ENCODE assay signal across 20 cellular contexts in the genomic region with DNA sequence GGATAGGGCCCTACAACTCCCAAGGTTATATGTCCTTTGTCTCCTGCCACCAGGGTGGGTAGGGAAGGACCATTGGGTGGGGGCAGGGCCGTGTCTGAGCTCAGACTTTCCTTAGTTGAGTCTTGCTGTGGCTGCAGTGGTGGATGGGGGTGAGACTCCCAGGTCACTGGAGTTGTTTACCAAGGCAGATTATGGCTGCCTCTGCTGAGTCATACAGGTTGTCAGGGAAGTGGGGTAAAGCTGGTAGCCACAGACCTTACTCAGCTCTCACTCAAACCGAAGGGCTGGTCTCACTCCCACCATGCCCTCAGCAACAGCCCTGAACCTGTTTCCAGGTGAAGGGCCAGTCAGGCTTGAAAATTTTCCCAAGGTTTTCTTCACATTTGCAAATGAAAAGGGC. TPM values are rescaled to one million over a fixed set of nuclear protein-coding genes. Genes with fewer than 3 reads are reported as not detected.
A peak's percentile ranks its signal among the peaks of the same experiment; 100 is the strongest.
DNase-seq lines count a peak whose midpoint lies in the region; ATAC-seq and TF ChIP-seq lines count a peak whose summit lies in the region.
"Had no signal": no experiment of that assay in that cellular context is flagged by ENCODE, and none has a peak within 500 bp of the region (broad histone marks: within the 10 kb centered on the region; RNA-seq: fewer than 3 reads in every experiment).

No MANE protein-coding gene starts in this region.

- H2AK5ac ChIP-seq in mesendoderm (ENCODE audit: low read length) (no peak overlapping the region), mesenchymal stem cell (ENCODE audit: low read length, severe bottlenecking) (no peak overlapping the region)

- no peak overlapping the region for H3K4ac ChIP-seq in mesendoderm (ENCODE audit: low read depth, low read length)
- no peak overlapping the region for H3K4ac ChIP-seq in mesenchymal stem cell (ENCODE audit: low read depth in 1 of 2, low read length in 2 of 2)

- POLR2A ChIA-PET in activated CD8-positive, alpha-beta T cell treated with anti-CD3 and anti-CD28 coated beads, Interleukin-2, amount 10 ng/mL, durations not matched to agents 7 days and 5 days (lab: Charles Lee): no interaction called here

- H3K9me3 ChIP-seq in testis (no peaks in the 10 kb centered on the region), mesenchymal stem cell (ENCODE audit: control insufficient read depth, low read length) (peaks cover 27% of the 10 kb centered on the region)
- H3K9me3 ChIP-seq: Peyer's patch had no signal

- H4K5ac ChIP-seq in mesendoderm (ENCODE audit: low read length): no peak overlapping the region

- H2BK5ac ChIP-seq in mesendoderm (ENCODE audit: low read length) (no peak overlapping the region), mesenchymal stem cell (ENCODE audit: low read depth, low read length, poor library complexity, severe bottlenecking) (no peak overlapping the region)

- H2BK120ac ChIP-seq in mesendoderm (ENCODE audit: low read depth, low read length) (peak overlapping the region; percentile 12), mesenchymal stem cell (ENCODE audit: low read depth, low read length) (no peak overlapping the region)

- peak; percentile 4 for DNase-seq in activated T-cell treated with anti-CD3 and anti-CD28 coated beads for 48 hours (ENCODE audit: low read depth)
- no peak for DNase-seq in activated T-cell treated with anti-CD3 and anti-CD28 coated beads, Interleukin-2, amount 50 U/mL, for 24 hours
- peak; percentile 10 for DNase-seq in HT-29 (ENCODE audit: low spot score)
- DNase-seq in activated CD8-positive, alpha-beta T cell treated with anti-CD3 and anti-CD28 coated beads, Interleukin-2, amount 10 ng/mL, durations not matched to agents 7 days and 5 days: peak; percentile 20
- DNase-seq in mesendoderm: peak; percentile 23
- no peak for DNase-seq in testis
- DNase-seq in mesenchymal stem cell: no peak
- DNase-seq: activated B cell treated with CpG ODN at 0.5 μM for 24 hours; activated gamma-delta T cell treated with Interleukin-2 at 50 U/mL for 16 hours; CD8-positive, alpha-beta memory T cell; Kasumi-1; NCI-H1930; NCI-H510A treated with DMSO at 0.1 percent for 48 hours; Peyer's patch; stimulated activated naive CD4-positive, alpha-beta T cell treated with Interleukin-2 at 50 U/mL for 16 hours; SW 1271 had no signal

- H2BK15ac ChIP-seq in mesendoderm (replicated peaks; ENCODE audit: low read depth): no peak overlapping the region
- H2BK15ac ChIP-seq in mesenchymal stem cell (ENCODE audit: low read depth, poor library complexity, severe bottlenecking): no peak overlapping the region

- CTCF ChIA-PET in activated CD8-positive, alpha-beta T cell treated with anti-CD3 and anti-CD28 coated beads, Interleukin-2, amount 10 ng/mL, durations not matched to agents 7 days and 5 days (lab: Charles Lee): no interaction called here

- TF ChIP-seq POLR2A in testis (IDR thresholded peaks at IDR 0.05): no peak

- no peak overlapping the region for H2AFZ ChIP-seq in mesenchymal stem cell (ENCODE audit: low read depth, low read length)

- H3K4me2 ChIP-seq in mesendoderm (ENCODE audit: low read length): no peak overlapping the region
- no peak overlapping the region for H3K4me2 ChIP-seq in mesenchymal stem cell (ENCODE audit: low read length, poor library complexity, severe bottlenecking)

- H3K27me3 ChIP-seq in mesendoderm (ENCODE audit: insufficient read depth, low read length, poor library complexity): no peaks in the 10 kb centered on the region
- H3K27me3 ChIP-seq in testis: no peaks in the 10 kb centered on the region
- H3K27me3 ChIP-seq in mesenchymal stem cell (ENCODE audit: control insufficient read depth in 1 of 2, insufficient read depth in 1 of 2, low read length in 2 of 2): peaks cover 0 to 8% of the 10 kb centered on the region in 2 experiments
- H3K27me3 ChIP-seq: Peyer's patch, right atrium auricular region had no signal

- no CpG with 5 or more reads among the region's 2 CpGs for WGBS in mesendoderm (ENCODE audit: extremely low coverage, insufficient coverage, low lambda C conversion rate)
- 50% methylated on average over 2 of the region's 2 CpGs; no CpG with 5 or more reads in 1 of the 2 donors for WGBS in testis, 2 donors
- WGBS in mesenchymal stem cell: 71% methylated on average over 1 of the region's 2 CpGs

- no peak for TF ChIP-seq CTCF in testis (IDR thresholded peaks at IDR 0.05)

- no peak for ATAC-seq in activated CD8-positive, alpha-beta T cell treated with anti-CD3 and anti-CD28 coated beads, Interleukin-2, amount 10 ng/mL, durations not matched to agents 7 days and 5 days
- ATAC-seq in HG02852 (IDR thresholded peaks at IDR 0.05; ENCODE audit: unreplicated experiment): no peak

- H3K23ac ChIP-seq in mesendoderm (ENCODE audit: low read length) (no peak overlapping the region), mesenchymal stem cell (ENCODE audit: low read length in 2 of 2) (no peak overlapping the region)

- H3K27ac Mint-ChIP-seq in activated T-cell treated with anti-CD3 and anti-CD28 coated beads, Interleukin-2, amount 50 U/mL, for 24 hours: no peak overlapping the region
- H3K27ac Mint-ChIP-seq in activated CD8-positive, alpha-beta T cell treated with anti-CD3 and anti-CD28 coated beads, Interleukin-2, amount 10 ng/mL, durations not matched to agents 7 days and 5 days: no peak overlapping the region
- H3K27ac Mint-ChIP-seq: activated B cell treated with CpG ODN at 0.5 μM for 24 hours had no signal

- H3K36me3 ChIP-seq in mesendoderm (ENCODE audit: control insufficient read depth, insufficient read depth, low read length) (no peaks in the 10 kb centered on the region), testis (ENCODE audit: low read depth, missing control alignments) (no peaks in the 10 kb centered on the region), mesenchymal stem cell (ENCODE audit: control insufficient read depth in 1 of 2, insufficient read depth in 2 of 2, low read depth in 1 of 2, low read length in 2 of 2) (no peaks in the 10 kb centered on the region)
- H3K36me3 ChIP-seq: Peyer's patch, right atrium auricular region had no signal

- peaks cover 7% of the 10 kb centered on the region for H3K36me3 Mint-ChIP-seq in activated T-cell treated with anti-CD3 and anti-CD28 coated beads, Interleukin-2, amount 50 U/mL, for 24 hours (ENCODE audit: low read depth)
- peaks cover 5% of the 10 kb centered on the region for H3K36me3 Mint-ChIP-seq in activated CD8-positive, alpha-beta T cell treated with anti-CD3 and anti-CD28 coated beads, Interleukin-2, amount 10 ng/mL, durations not matched to agents 7 days and 5 days (ENCODE audit: low read depth)

- H3K79me2 ChIP-seq in mesendoderm (ENCODE audit: control insufficient read depth, insufficient read depth, low read length): no peaks in the 10 kb centered on the region

- H3K18ac ChIP-seq in mesendoderm (ENCODE audit: low read length): no peak overlapping the region
- no peak overlapping the region for H3K18ac ChIP-seq in mesenchymal stem cell (ENCODE audit: low read depth in 1 of 2, low read length in 2 of 2)

- H3K9me3 Mint-ChIP-seq in activated T-cell treated with anti-CD3 and anti-CD28 coated beads, Interleukin-2, amount 50 U/mL, for 24 hours: no peaks in the 10 kb centered on the region
- no peaks in the 10 kb centered on the region for H3K9me3 Mint-ChIP-seq in activated CD8-positive, alpha-beta T cell treated with anti-CD3 and anti-CD28 coated beads, Interleukin-2, amount 10 ng/mL, durations not matched to agents 7 days and 5 days (ENCODE audit: insufficient read depth)

- H3K79me1 ChIP-seq in mesendoderm (ENCODE audit: low read length) (no peaks in the 10 kb centered on the region), mesenchymal stem cell (replicated peaks; ENCODE audit: low read length, poor library complexity, severe bottlenecking) (no peaks in the 10 kb centered on the region)

- no peaks in the 10 kb centered on the region for H3K4me1 Mint-ChIP-seq in activated T-cell treated with anti-CD3 and anti-CD28 coated beads, Interleukin-2, amount 50 U/mL, for 24 hours (ENCODE audit: low read depth)
- H3K4me1 Mint-ChIP-seq in activated CD8-positive, alpha-beta T cell treated with anti-CD3 and anti-CD28 coated beads, Interleukin-2, amount 10 ng/mL, durations not matched to agents 7 days and 5 days (ENCODE audit: low read depth): peaks cover 5% of the 10 kb centered on the region
- H3K4me1 Mint-ChIP-seq: activated B cell treated with CpG ODN at 0.5 μM for 24 hours; CD8-positive, alpha-beta memory T cell; neural crest cell had no signal

- no peak overlapping the region for H3K56ac ChIP-seq in mesendoderm (ENCODE audit: low read length)

- H4K91ac ChIP-seq in mesenchymal stem cell (ENCODE audit: low read length): no peak overlapping the region

- H3K4me3 ChIP-seq in mesendoderm (ENCODE audit: low read length) (no peak overlapping the region), testis (no peak overlapping the region), mesenchymal stem cell (ENCODE audit: insufficient read depth in 1 of 2, low read depth in 1 of 2, low read length in 2 of 2) (no peak overlapping the region)
- H3K4me3 ChIP-seq: lung, Peyer's patch, right atrium auricular region had no signal

- intact Hi-C loops in testis (cut with DNase I; ENCODE audit: low total_unique reads): no loop called here

- H3K4me1 ChIP-seq in mesendoderm (ENCODE audit: control insufficient read depth, low read depth, low read length) (no peaks in the 10 kb centered on the region), testis (no peaks in the 10 kb centered on the region), mesenchymal stem cell (ENCODE audit: control insufficient read depth, insufficient read depth, low read depth, low read length) (no peaks in the 10 kb centered on the region)
- H3K4me1 ChIP-seq: Peyer's patch, right atrium auricular region had no signal

- no peak overlapping the region for H3K4me3 Mint-ChIP-seq in activated T-cell treated with anti-CD3 and anti-CD28 coated beads, Interleukin-2, amount 50 U/mL, for 24 hours
- H3K4me3 Mint-ChIP-seq in activated CD8-positive, alpha-beta T cell treated with anti-CD3 and anti-CD28 coated beads, Interleukin-2, amount 10 ng/mL, durations not matched to agents 7 days and 5 days: no peak overlapping the region
- H3K4me3 Mint-ChIP-seq: activated B cell treated with CpG ODN at 0.5 μM for 24 hours; CD8-positive, alpha-beta memory T cell; neural crest cell had no signal

- H2BK12ac ChIP-seq in mesenchymal stem cell (ENCODE audit: low read length in 2 of 2): no peak overlapping the region

- H3K9ac ChIP-seq in mesendoderm (ENCODE audit: low read length) (no peak overlapping the region), mesenchymal stem cell (ENCODE audit: low read length) (no peak overlapping the region)

- no peak overlapping the region for H4K8ac ChIP-seq in mesendoderm (ENCODE audit: low read depth, low read length)
- no peak overlapping the region for H4K8ac ChIP-seq in mesenchymal stem cell (ENCODE audit: low read length)

- no peak overlapping the region for H3K14ac ChIP-seq in mesenchymal stem cell (ENCODE audit: low read length in 2 of 2)

- H3K27ac ChIP-seq in mesendoderm (ENCODE audit: low read depth, low read length) (no peak overlapping the region), testis (no peak overlapping the region), mesenchymal stem cell (ENCODE audit: low read length, poor library complexity, severe bottlenecking) (no peak overlapping the region)
- H3K27ac ChIP-seq: Peyer's patch, right atrium auricular region had no signal

- H3K27me3 Mint-ChIP-seq in activated T-cell treated with anti-CD3 and anti-CD28 coated beads, Interleukin-2, amount 50 U/mL, for 24 hours: peaks cover 29% of the 10 kb centered on the region
- H3K27me3 Mint-ChIP-seq in activated CD8-positive, alpha-beta T cell treated with anti-CD3 and anti-CD28 coated beads, Interleukin-2, amount 10 ng/mL, durations not matched to agents 7 days and 5 days (ENCODE audit: low read depth): no peaks in the 10 kb centered on the region
- H3K27me3 Mint-ChIP-seq: activated B cell treated with CpG ODN at 0.5 μM for 24 hours had no signal

RNA-seq across cellular contexts. Expression of a gene that starts 58.8 kb away (rescaled TPM):
- 3.1 and 3.4 TPM in 2 replicates for total RNA-seq in HT-29 (2014; rRNA removed; shearing (Covaris generic))
- total RNA-seq in activated CD8-positive, alpha-beta T cell treated with anti-CD3 and anti-CD28 coated beads, Interleukin-2, amount 10 ng/mL, durations not matched to agents 7 days and 5 days: not detected
- 5.6 TPM for polyA plus RNA-seq in mesendoderm (2013, experiment 1 of 2)
- polyA plus RNA-seq in mesendoderm (2013, experiment 2 of 2): 4.3 TPM
- total RNA-seq in testis: 1 to 10 TPM; 1.7 to 5.1 TPM
- 0.51 TPM for polyA plus RNA-seq in testis (ENCODE audit: insufficient read depth, low read depth, low replicate concordance)
- 0.08 TPM for polyA plus RNA-seq in mesenchymal stem cell (2013, experiment 1 of 2)
- not detected for polyA plus RNA-seq in mesenchymal stem cell (2013, experiment 2 of 2)

Comparison
In these comparisons a context has a peak if more than half of its experiments do, and no peak if none do; other contexts are left out.
1. DNase-seq: peak in activated T-cell treated with anti-CD3 and anti-CD28 coated beads for 48 hours (single experiment), HT-29 (single experiment), activated CD8-positive, alpha-beta T cell treated with anti-CD3 and anti-CD28 coated beads, Interleukin-2, amount 10 ng/mL, durations not matched to agents 7 days and 5 days (single experiment) and mesendoderm (single experiment); none in activated T-cell treated with anti-CD3 and anti-CD28 coated beads, Interleukin-2, amount 50 U/mL, for 24 hours (single experiment), testis (single experiment) and mesenchymal stem cell (single experiment).